8 cellular contexts compared by ENCODE assay signal in genomic region chr3:6799264-6799915, GRCh38.
DNase-seq lines count a peak whose midpoint lies in the region; ATAC-seq and TF ChIP-seq lines count a peak whose summit lies in the region.

No MANE protein-coding gene starts in this region.

- no peaks in the 10 kb centered on the region for H3F3A ChIP-seq in GM23338 (replicated peaks; ENCODE audit: low read depth)

- no peaks in the 10 kb centered on the region for H3K9me3 ChIP-seq in right atrium auricular region

- ATAC-seq in GM23338, result no peak; the same call in 2 of the 3 replicates

- CTCF ChIA-PET in activated CD4-positive, alpha-beta T cell treated with anti-CD3 and anti-CD28 coated beads, Interleukin-2, amount 10 ng/mL, durations not matched to agents 7 days and 5 days (lab: Charles Lee), result no interaction called here

- H3K79me2 ChIP-seq in GM23338 (replicated peaks; ENCODE audit: insufficient read depth), result no peaks in the 10 kb centered on the region

- no peaks in the 10 kb centered on the region for H4K20me1 ChIP-seq in GM23338 (replicated peaks; ENCODE audit: insufficient read depth)

- TF ChIP-seq CTCF in GM23338 (conservative IDR thresholded peaks at IDR 0.05; ENCODE audit: low read depth in 2 of 2), result peak; percentile 54 to 63
- peak; percentile 73 to 83 for TF ChIP-seq CTCF in right atrium auricular region (IDR thresholded peaks at IDR 0.05)

- no peak overlapping the region for H3K4me2 ChIP-seq in GM23338

- H3K27me3 ChIP-seq in GM23338 (ENCODE audit: insufficient read depth), result no peaks in the 10 kb centered on the region
- H3K27me3 ChIP-seq in right atrium auricular region, result no peaks in the 10 kb centered on the region

- no peak overlapping the region for H3K27ac ChIP-seq in GM23338 (ENCODE audit: low read depth)
- no peak overlapping the region for H3K27ac ChIP-seq in right atrium auricular region

- H3K27me3 Mint-ChIP-seq in activated T-cell treated with anti-CD3 and anti-CD28 coated beads, Interleukin-2, amount 50 U/mL, for 24 hours, result no peaks in the 10 kb centered on the region
- H3K27me3 Mint-ChIP-seq in GM23338 (ENCODE audit: insufficient read depth, low read depth, poor library complexity), result peaks cover 5% of the 10 kb centered on the region
- H3K27me3 Mint-ChIP-seq in activated CD4-positive, alpha-beta T cell treated with anti-CD3 and anti-CD28 coated beads, Interleukin-2, amount 10 ng/mL, durations not matched to agents 7 days and 5 days, result no peaks in the 10 kb centered on the region

- no peaks in the 10 kb centered on the region for H3K4me1 Mint-ChIP-seq in activated T-cell treated with anti-CD3 and anti-CD28 coated beads, Interleukin-2, amount 50 U/mL, for 24 hours (ENCODE audit: low read depth)
- no peaks in the 10 kb centered on the region for H3K4me1 Mint-ChIP-seq in GM23338
- no peaks in the 10 kb centered on the region for H3K4me1 Mint-ChIP-seq in activated CD4-positive, alpha-beta T cell treated with anti-CD3 and anti-CD28 coated beads, Interleukin-2, amount 10 ng/mL, durations not matched to agents 7 days and 5 days

- H3K36me3 ChIP-seq in GM23338 (ENCODE audit: insufficient read depth), result peaks cover 8% of the 10 kb centered on the region; the same call in 1 of the 2 replicates
- no peaks in the 10 kb centered on the region for H3K36me3 ChIP-seq in right atrium auricular region

- H3K36me3 Mint-ChIP-seq in activated T-cell treated with anti-CD3 and anti-CD28 coated beads, Interleukin-2, amount 50 U/mL, for 24 hours (ENCODE audit: low read depth), result no peaks in the 10 kb centered on the region
- H3K36me3 Mint-ChIP-seq in GM23338 (ENCODE audit: low read depth), result peaks cover 3% of the 10 kb centered on the region; the same call in 1 of the 3 replicates
- no peaks in the 10 kb centered on the region for H3K36me3 Mint-ChIP-seq in activated CD4-positive, alpha-beta T cell treated with anti-CD3 and anti-CD28 coated beads, Interleukin-2, amount 10 ng/mL, durations not matched to agents 7 days and 5 days (ENCODE audit: low read depth)

- H3K4me3 ChIP-seq in GM23338 (no peak overlapping the region), right atrium auricular region (no peak overlapping the region)

- no peaks in the 10 kb centered on the region for H3K9me3 Mint-ChIP-seq in activated T-cell treated with anti-CD3 and anti-CD28 coated beads, Interleukin-2, amount 50 U/mL, for 24 hours
- H3K9me3 Mint-ChIP-seq in GM23338, result peaks cover 73% of the 10 kb centered on the region
- H3K9me3 Mint-ChIP-seq in activated CD4-positive, alpha-beta T cell treated with anti-CD3 and anti-CD28 coated beads, Interleukin-2, amount 10 ng/mL, durations not matched to agents 7 days and 5 days, result no peaks in the 10 kb centered on the region

- no peak overlapping the region for H3K4me3 Mint-ChIP-seq in activated T-cell treated with anti-CD3 and anti-CD28 coated beads, Interleukin-2, amount 50 U/mL, for 24 hours
- H3K4me3 Mint-ChIP-seq in GM23338, result no peak overlapping the region
- H3K4me3 Mint-ChIP-seq in activated CD4-positive, alpha-beta T cell treated with anti-CD3 and anti-CD28 coated beads, Interleukin-2, amount 10 ng/mL, durations not matched to agents 7 days and 5 days, result no peak overlapping the region

- no peak overlapping the region for H2AFZ ChIP-seq in GM23338

- DNase-seq in activated T-cell treated with anti-CD3 and anti-CD28 coated beads for 48 hours (ENCODE audit: low read depth), result peak; percentile 1
- DNase-seq in activated T-cell treated with anti-CD3 and anti-CD28 coated beads, Interleukin-2, amount 50 U/mL, for 24 hours, result no peak
- peak; percentile 24 for DNase-seq in GM23338 (ENCODE audit: low spot score)
- peak; percentile 15 for DNase-seq in KG1 (lab: John Stamatoyannopoulos, UW)
- DNase-seq in activated CD4-positive, alpha-beta T cell treated with anti-CD3 and anti-CD28 coated beads, Interleukin-2, amount 10 ng/mL, durations not matched to agents 7 days and 5 days, result peak; percentile 40
- DNase-seq in right atrium auricular region (ENCODE audit: low spot score), result no peak
- peak; percentile 24 for DNase-seq in stimulated activated CD4-positive, alpha-beta T cell treated with anti-CD3 and anti-CD28 coated beads, Interleukin-1b, Interleukin-23, amount 100 ng/mL, for 48 hours
- no peak for DNase-seq in NCI-H226

- H3K9me2 ChIP-seq in GM23338 (ENCODE audit: insufficient read depth), result no peaks in the 10 kb centered on the region

- POLR2A ChIA-PET in activated CD4-positive, alpha-beta T cell treated with anti-CD3 and anti-CD28 coated beads, Interleukin-2, amount 10 ng/mL, durations not matched to agents 7 days and 5 days (lab: Charles Lee), result no interaction called here

- H3K4me1 ChIP-seq in GM23338 (ENCODE audit: insufficient read depth), result no peaks in the 10 kb centered on the region
- H3K4me1 ChIP-seq in right atrium auricular region, result no peaks in the 10 kb centered on the region

- no peak overlapping the region for H3K27ac Mint-ChIP-seq in activated T-cell treated with anti-CD3 and anti-CD28 coated beads, Interleukin-2, amount 50 U/mL, for 24 hours
- H3K27ac Mint-ChIP-seq in GM23338, result no peak overlapping the region
- H3K27ac Mint-ChIP-seq in activated CD4-positive, alpha-beta T cell treated with anti-CD3 and anti-CD28 coated beads, Interleukin-2, amount 10 ng/mL, durations not matched to agents 7 days and 5 days, result no peak overlapping the region

TF ChIP-seq in GM23338, 12 proteins besides CTCF, POLR2A, EP300 and RAD21 (continues in another document):
- TF ChIP-seq CREB1 (CRISPR knock-in tag; IDR thresholded peaks at IDR 0.05; ENCODE audit: low read depth) (no peak), REST (IDR thresholded peaks at IDR 0.05; ENCODE audit: unreplicated experiment) (no peak), EZH2 (IDR thresholded peaks at IDR 0.05; ENCODE audit: low read depth, unreplicated experiment) (no peak), STAT1 (IDR thresholded peaks at IDR 0.05; ENCODE audit: unreplicated experiment) (no peak), POLR2AphosphoS5 (IDR thresholded peaks at IDR 0.05; ENCODE audit: low read depth) (no peak), JUNB (IDR thresholded peaks at IDR 0.05; ENCODE audit: unreplicated experiment) (no peak), ETS1 (IDR thresholded peaks at IDR 0.05) (no peak)

Comparison
In these comparisons a context has a peak if more than half of its experiments do, and no peak if none do; other contexts are left out.
1. DNase-seq: peak in activated T-cell treated with anti-CD3 and anti-CD28 coated beads for 48 hours (single experiment), GM23338 (single experiment), KG1 (single experiment), activated CD4-positive, alpha-beta T cell treated with anti-CD3 and anti-CD28 coated beads, Interleukin-2, amount 10 ng/mL, durations not matched to agents 7 days and 5 days (single experiment) and stimulated activated CD4-positive, alpha-beta T cell treated with anti-CD3 and anti-CD28 coated beads, Interleukin-1b, Interleukin-23, amount 100 ng/mL, for 48 hours (single experiment); none in activated T-cell treated with anti-CD3 and anti-CD28 coated beads, Interleukin-2, amount 50 U/mL, for 24 hours (single experiment), right atrium auricular region (single experiment) and NCI-H226 (single experiment).